In the genomic region with DNA sequence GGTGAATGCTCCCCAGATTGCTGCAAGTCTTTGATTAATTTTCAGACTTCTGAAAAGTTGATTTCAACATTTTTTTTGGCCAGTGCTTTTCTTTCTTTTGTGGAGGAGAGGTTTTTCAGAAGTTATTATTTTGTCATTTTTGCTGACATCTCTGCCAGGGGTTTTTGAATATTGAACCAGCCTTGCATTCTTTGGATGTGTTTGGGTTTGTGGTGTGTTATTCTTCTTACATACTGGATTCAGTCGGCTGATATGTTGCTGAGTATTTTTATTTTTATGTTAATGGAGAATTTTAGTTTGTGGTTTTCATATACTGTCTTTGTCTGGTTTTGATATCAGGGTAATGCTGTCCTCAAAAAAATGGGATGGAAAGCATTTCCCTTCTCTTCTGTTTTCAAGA, we compare ENCODE assay signal across 36 cellular contexts.
"Had no signal": no experiment of that assay in that cellular context is flagged by ENCODE, and none has a peak within 500 bp of the region (broad histone marks: within the 10 kb centered on the region; RNA-seq: fewer than 3 reads in every experiment).

No MANE protein-coding gene starts in this region.

- H3K4me3 ChIP-seq: MG63 had no signal

- DNase-seq: Karpas-422, Kasumi-1, MG63, MM.1S, MV-4-11, NCI-H1048, NCI-H1092, NCI-H1092 treated with DMSO at 0.1 percent for 48 hours, NCI-H1105, NCI-H1105 treated with DMSO at 0.1 percent for 48 hours, NCI-H1417, NCI-H1417 treated with DMSO at 0.1 percent for 48 hours, NCI-H1436, NCI-H1436 treated with DMSO at 0.1 percent for 48 hours, NCI-H146, NCI-H1694, NCI-H1694 treated with DMSO at 0.1 percent for 48 hours, NCI-H187, NCI-H187 treated with DMSO at 0.1 percent for 48 hours, NCI-H1930, NCI-H2029, NCI-H2029 treated with DMSO at 0.1 percent for 48 hours, NCI-H2081, NCI-H2081 treated with DMSO at 0.1 percent for 48 hours, NCI-H2107, NCI-H2171, NCI-H2171 treated with DMSO at 0.1 percent for 48 hours, NCI-H2227 treated with DMSO at 0.1 percent for 48 hours, NCI-H226, NCI-H345, NCI-H446, NCI-H446 treated with DMSO at 0.1 percent for 48 hours, NCI-H510A, NCI-H510A treated with DMSO at 0.1 percent for 48 hours, NCI-H524, NCI-H524 treated with DMSO at 0.1 percent for 48 hours had no signal

- H3K27me3 ChIP-seq: MG63 had no signal
